21 cellular contexts compared by ENCODE assay signal in genomic region chr20:2804921-2805681, GRCh38. TPM values are rescaled to one million over a fixed set of nuclear protein-coding genes. Genes with fewer than 3 reads are reported as not detected.
DNase-seq lines count a peak whose midpoint lies in the region; ATAC-seq and TF ChIP-seq lines count a peak whose summit lies in the region.
"Had no signal": no experiment of that assay in that cellular context is flagged by ENCODE, and none has a peak within 500 bp of the region (broad histone marks: within the 10 kb centered on the region; RNA-seq: fewer than 3 reads in every experiment).

No MANE protein-coding gene starts in this region.

- no peak overlapping the region for H3K27ac ChIP-seq in HUES48 (ENCODE audit: low read depth, low read length)
- no peak overlapping the region for H3K27ac ChIP-seq in OCI-LY7 (ENCODE audit: low read depth, low read length, poor library complexity, severe bottlenecking)
- H3K27ac ChIP-seq: heart left ventricle, HL-60, psoas muscle had no signal

- H3K4me1 Mint-ChIP-seq in glutamatergic neuron (ENCODE audit: low read depth, unreplicated experiment), result peaks cover 3% of the 10 kb centered on the region
- peaks cover 25% of the 10 kb centered on the region for H3K4me1 Mint-ChIP-seq in nephron

- no peak overlapping the region for H3K9ac ChIP-seq in HUES48 (ENCODE audit: low read depth, low read length)

- H3K36me3 ChIP-seq in HUES48 (ENCODE audit: control insufficient read depth, insufficient read depth, low read length) (no peaks in the 10 kb centered on the region), OCI-LY7 (ENCODE audit: insufficient read depth, low read length) (no peaks in the 10 kb centered on the region)
- H3K36me3 ChIP-seq: heart left ventricle, MG63 had no signal

- H3K9me2 ChIP-seq in OCI-LY7 (ENCODE audit: insufficient read depth, low read length), result no peaks in the 10 kb centered on the region

- TF ChIP-seq CTCF in glutamatergic neuron (IDR thresholded peaks at IDR 0.05; ENCODE audit: partially characterized antibody, unreplicated experiment) (no peak), nephron (IDR thresholded peaks at IDR 0.05; ENCODE audit: unreplicated experiment in 3 of 3) (no peak), OCI-LY7 (conservative IDR thresholded peaks at IDR 0.05; ENCODE audit: low read length) (no peak)

- H3K9me3 ChIP-seq in HUES48 (ENCODE audit: control insufficient read depth, insufficient read depth, low read length), result no peaks in the 10 kb centered on the region
- no peaks in the 10 kb centered on the region for H3K9me3 ChIP-seq in OCI-LY7 (ENCODE audit: low read length)
- H3K9me3 ChIP-seq: MG63, psoas muscle had no signal

- H3K4me1 ChIP-seq in HUES48 (ENCODE audit: control insufficient read depth, insufficient read depth, low read length) (peaks cover 14% of the 10 kb centered on the region; the same call in 1 of the 2 replicates), OCI-LY7 (ENCODE audit: insufficient read depth, low read length, poor library complexity, severe bottlenecking) (no peaks in the 10 kb centered on the region)
- H3K4me1 ChIP-seq: psoas muscle had no signal

- H4K20me1 ChIP-seq in OCI-LY7 (ENCODE audit: insufficient read depth, low read length), result no peaks in the 10 kb centered on the region

- no peak overlapping the region for H3K27ac Mint-ChIP-seq in glutamatergic neuron (ENCODE audit: unreplicated experiment)
- peak overlapping the region in 1 of 3 experiments; percentile 66 for H3K27ac Mint-ChIP-seq in nephron
- H3K27ac Mint-ChIP-seq: stimulated activated naive B cell treated with anti-CD40 and anti-IgM and Interleukin-4, amounts not matched to agents 10 μg/mL and 1 μg/mL and 100 μg/mL, for 72 hours had no signal

- H3K27me3 Mint-ChIP-seq in glutamatergic neuron (ENCODE audit: unreplicated experiment) (peaks cover 30% of the 10 kb centered on the region), nephron (ENCODE audit: low read depth) (peaks cover 61% of the 10 kb centered on the region)

- intact Hi-C loops in OCI-LY7 (cut with micrococcal nuclease; ENCODE audit: unreplicated experiment), result no loop called here

- peaks cover 81% of the 10 kb centered on the region for H3K27me3 ChIP-seq in HUES48 (ENCODE audit: control insufficient read depth, insufficient read depth, low read length)

- H3K4me2 ChIP-seq in OCI-LY7 (ENCODE audit: low read length), result no peak overlapping the region

- H3K4me3 Mint-ChIP-seq in glutamatergic neuron (ENCODE audit: unreplicated experiment), result no peak overlapping the region
- peak overlapping the region in 2 of 3 experiments; percentile 11 to 54 for H3K4me3 Mint-ChIP-seq in nephron
- H3K4me3 Mint-ChIP-seq: stimulated activated naive B cell treated with anti-CD40 and anti-IgM and Interleukin-4, amounts not matched to agents 10 μg/mL and 1 μg/mL and 100 μg/mL, for 72 hours had no signal

- BruUV-seq in OCI-LY7 (replicated peaks; lab: Mats Ljungman, UMichigan), result no TSS peak

- POLR2A ChIA-PET in OCI-LY7 (lab: Charles Lee), result no interaction called here

- CTCF ChIA-PET in OCI-LY7 (lab: Charles Lee; ENCODE audit: unreplicated experiment), result no interaction called here

- no peaks in the 10 kb centered on the region for H3K79me2 ChIP-seq in OCI-LY7 (ENCODE audit: insufficient read depth, low read depth, low read length)

- peaks cover 15% of the 10 kb centered on the region for H3K36me3 Mint-ChIP-seq in glutamatergic neuron (ENCODE audit: unreplicated experiment)
- H3K36me3 Mint-ChIP-seq in nephron (ENCODE audit: low read depth), result no peaks in the 10 kb centered on the region
- H3K36me3 Mint-ChIP-seq: stimulated activated naive B cell treated with anti-CD40 and anti-IgM and Interleukin-4, amounts not matched to agents 10 μg/mL and 1 μg/mL and 100 μg/mL, for 72 hours had no signal

- DNase-seq in AG08396 (ENCODE audit: low spot score), result peak; percentile 43
- DNase-seq in glutamatergic neuron, result peak; percentile 68
- DNase-seq in OCI-LY7 (ENCODE audit: low spot score), result no peak
- DNase-seq in DMS153 treated with DMSO at 0.1 percent for 48 hours (lab: John Stamatoyannopoulos, UW; ENCODE audit: unreplicated experiment), result no peak
- no peak for DNase-seq in NCI-H1930 (lab: John Stamatoyannopoulos, UW)
- DNase-seq: activated CD4-positive, alpha-beta T cell treated with anti-CD3 and anti-CD28 coated beads, Interleukin-2, amount 50 U/mL, for 4 hours; activated gamma-delta T cell; heart left ventricle; MG63; NCI-H345; psoas muscle; stimulated activated CD4-positive, alpha-beta T cell treated with anti-CD3 and anti-CD28 coated beads, Interleukin-4, amount 100 ng/mL, for 24 hours; stimulated activated naive B cell treated with anti-CD40 and anti-IgM and Interleukin-4, amounts not matched to agents 10 μg/mL and 1 μg/mL and 100 μg/mL, for 72 hours; T1000 had no signal

- no peak overlapping the region for H2AFZ ChIP-seq in OCI-LY7 (ENCODE audit: low read length)

- peaks cover 7% of the 10 kb centered on the region for H3K9me3 Mint-ChIP-seq in glutamatergic neuron (ENCODE audit: unreplicated experiment)
- H3K9me3 Mint-ChIP-seq in nephron, result peaks cover 4% of the 10 kb centered on the region
- H3K9me3 Mint-ChIP-seq: stimulated activated naive B cell treated with anti-CD40 and anti-IgM and Interleukin-4, amounts not matched to agents 10 μg/mL and 1 μg/mL and 100 μg/mL, for 72 hours had no signal

- no peak for ATAC-seq in GM18519 (IDR thresholded peaks at IDR 0.05; ENCODE audit: low FRiP score, unreplicated experiment)
- ATAC-seq: psoas muscle; stimulated activated naive B cell treated with anti-CD40 and anti-IgM and Interleukin-4, amounts not matched to agents 10 μg/mL and 1 μg/mL and 100 μg/mL, for 72 hours had no signal

- H3K4me3 ChIP-seq in HUES48 (ENCODE audit: low read depth, low read length), result peak overlapping the region; percentile 14; the same call in 1 of the 2 replicates
- H3K4me3 ChIP-seq in OCI-LY7 (ENCODE audit: low read depth, low read length, poor library complexity, severe bottlenecking), result no peak overlapping the region
- H3K4me3 ChIP-seq: MG63, psoas muscle had no signal

RNA-seq across cellular contexts. Expression of gene CPXM1, which starts 4.7 kb away (rescaled TPM):
- total RNA-seq in glutamatergic neuron (ENCODE audit: unreplicated experiment) (28.1 TPM), OCI-LY7 (2022) (0.15 TPM in 1 of 2 replicates, not detected in the other)
- not detected in 2 replicates for total RNA-seq in OCI-LY7 (2014; rRNA removed; shearing (Covaris generic))
- total RNA-seq: H4 had no signal

RNA-seq across cellular contexts. Expression of gene C20orf141, which starts 9.7 kb away (rescaled TPM):
- total RNA-seq in glutamatergic neuron (ENCODE audit: unreplicated experiment) (not detected), OCI-LY7 (2022) (not detected in 2 replicates)
- total RNA-seq in OCI-LY7 (2014; rRNA removed; shearing (Covaris generic)), result not detected in 2 replicates
- total RNA-seq: Daoy, H4, heart left ventricle, mononuclear cell, psoas muscle had no signal

RNA-seq across cellular contexts. Expression of gene TMEM239, which starts 11.1 kb away (rescaled TPM):
- total RNA-seq in glutamatergic neuron (ENCODE audit: unreplicated experiment), result not detected
- total RNA-seq in OCI-LY7 (2014; rRNA removed; shearing (Covaris generic)), result not detected in 2 replicates
- total RNA-seq in OCI-LY7 (2022), result not detected in 2 replicates
- total RNA-seq: Daoy, H4, heart left ventricle, mononuclear cell, psoas muscle had no signal

RNA-seq across cellular contexts. Expression of gene PCED1A, which starts 35.4 kb away (rescaled TPM):
- total RNA-seq in glutamatergic neuron (ENCODE audit: unreplicated experiment) (41.6 TPM), OCI-LY7 (2022) (9.8 and 10.3 TPM in 2 replicates)
- total RNA-seq in OCI-LY7 (2014; rRNA removed; shearing (Covaris generic)), result 6.9 and 8.4 TPM in 2 replicates

RNA-seq across cellular contexts. Expression of gene VPS16, which starts 35.4 kb away (rescaled TPM):
- total RNA-seq in glutamatergic neuron (ENCODE audit: unreplicated experiment) (46.3 TPM), OCI-LY7 (2022) (37.8 and 39.0 TPM in 2 replicates)
- total RNA-seq in OCI-LY7 (2014; rRNA removed; shearing (Covaris generic)), result 27.0 and 32.6 TPM in 2 replicates

Comparison
In these comparisons a context has a peak if more than half of its experiments do, and no peak if none do; other contexts are left out.
1. DNase-seq: peak in AG08396 (single experiment) and glutamatergic neuron (single experiment); none in OCI-LY7 (single experiment), DMS153 treated with DMSO at 0.1 percent for 48 hours (single experiment) and NCI-H1930 (0 of 2).
2. RNA of gene CPXM1, which starts 4.7 kb away (total RNA-seq): 28.1 TPM in glutamatergic neuron (single experiment); 0.15 TPM in OCI-LY7; every median in the first group is over 10 times any median in the second.